In the genomic region with DNA sequence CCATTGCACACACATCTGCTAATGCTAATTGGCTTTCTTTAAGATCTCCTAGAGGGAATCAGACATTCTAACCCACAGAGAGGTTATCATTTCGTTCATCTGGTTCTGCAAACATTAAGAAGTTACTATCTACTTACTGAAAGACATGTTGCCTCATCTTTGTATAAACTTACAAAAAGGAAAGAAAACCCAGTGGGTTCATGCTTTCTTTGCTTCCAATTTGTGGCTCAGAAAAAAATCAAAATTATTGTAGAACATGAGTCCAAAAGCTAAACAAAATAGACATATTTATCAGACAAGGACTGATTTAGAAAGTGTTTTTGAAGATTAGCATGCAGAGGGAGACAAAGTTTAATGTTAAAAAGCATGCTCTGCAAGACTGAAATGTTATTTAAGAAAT, we compare ENCODE assay signal across 16 cellular contexts.
DNase-seq lines count a peak whose midpoint lies in the region; FAIRE-seq and TF ChIP-seq lines count a peak whose summit lies in the region.
"Had no signal": no experiment of that assay in that cellular context is flagged by ENCODE, and none has a peak within 500 bp of the region (broad histone marks: within the 10 kb centered on the region; RNA-seq: fewer than 3 reads in every experiment).

No MANE protein-coding gene starts in this region.

- no peak overlapping the region for H3K27ac ChIP-seq in OCI-LY3 (ENCODE audit: low read length)
- H3K27ac ChIP-seq: C4-2B had no signal

- H3K27ac Mint-ChIP-seq in mesothelial cell of epicardium, result peak overlapping the region; percentile 52
- H3K27ac Mint-ChIP-seq: CD4-positive, alpha-beta T cell had no signal

- H2AFZ ChIP-seq in OCI-LY3 (ENCODE audit: low read depth, low read length), result peak overlapping the region; percentile 74; the same call in 1 of the 2 replicates

- no peaks in the 10 kb centered on the region for H4K20me1 ChIP-seq in OCI-LY3 (ENCODE audit: insufficient read depth, low read length)

- peaks cover 24% of the 10 kb centered on the region for H3K4me1 ChIP-seq in OCI-LY3 (ENCODE audit: low read length)
- H3K4me1 ChIP-seq: HAP-1 had no signal

- H3K36me3 Mint-ChIP-seq in mesothelial cell of epicardium, result no peaks in the 10 kb centered on the region

- no peaks in the 10 kb centered on the region for H3K9me3 ChIP-seq in OCI-LY3 (ENCODE audit: insufficient read depth, low read length)
- H3K9me3 ChIP-seq: HAP-1 had no signal

- no peak overlapping the region for H3K4me3 Mint-ChIP-seq in mesothelial cell of epicardium
- H3K4me3 Mint-ChIP-seq: CD4-positive, alpha-beta T cell had no signal

- no peak overlapping the region for H3K4me2 ChIP-seq in OCI-LY3 (ENCODE audit: low read length)

- no peak for FAIRE-seq in frontal cortex (lab: Jason Lieb, UNC)
- FAIRE-seq: A204.1, H1 had no signal

- in situ Hi-C loops in GM13977 (cut with MboI; ENCODE audit: low pct_unique_long_range_greater_than_20kb, low sequenced_read_pairs, unreplicated experiment), result no loop called here

- H3K79me2 ChIP-seq in OCI-LY3 (ENCODE audit: low read length), result no peaks in the 10 kb centered on the region

- no peaks in the 10 kb centered on the region for H3K36me3 ChIP-seq in OCI-LY3 (replicated peaks; ENCODE audit: low read depth, low read length)
- H3K36me3 ChIP-seq: HAP-1 had no signal

- DNase-seq in SK-N-DZ (ENCODE audit: low spot score) (peak; percentile 14), mesothelial cell of epicardium (ENCODE audit: low spot score in 2 of 2, unreplicated experiment in 2 of 2) (no peak), GM13977 (ENCODE audit: low spot score) (no peak), SW 1271 (lab: John Stamatoyannopoulos, UW) (no peak), frontal cortex (ENCODE audit: low spot score in 2 of 2) (no peak)
- DNase-seq: ACHN; AML-193; CD4-positive, alpha-beta T cell; DMS153; DMS79; GF-D8 had no signal

- no peak overlapping the region for H3K9ac ChIP-seq in OCI-LY3 (ENCODE audit: low read length)

- no peaks in the 10 kb centered on the region for H3K9me3 Mint-ChIP-seq in mesothelial cell of epicardium
- H3K9me3 Mint-ChIP-seq: CD4-positive, alpha-beta T cell had no signal

- H3K4me3 ChIP-seq in OCI-LY3 (ENCODE audit: low read length), result no peak overlapping the region
- H3K4me3 ChIP-seq: HAP-1 had no signal

- no peaks in the 10 kb centered on the region for H3K27me3 ChIP-seq in OCI-LY3 (ENCODE audit: low read depth, low read length)

- peaks cover 30% of the 10 kb centered on the region for H3K4me1 Mint-ChIP-seq in mesothelial cell of epicardium

- TF ChIP-seq CTCF in OCI-LY3 (IDR thresholded peaks at IDR 0.05; ENCODE audit: low read depth, low read length) (no peak), mesothelial cell of epicardium (IDR thresholded peaks at IDR 0.05; ENCODE audit: unreplicated experiment) (no peak), GM13977 (IDR thresholded peaks at IDR 0.05; ENCODE audit: extremely low read depth, insufficient read depth, missing control alignments) (no peak)

- no peaks in the 10 kb centered on the region for H3K27me3 Mint-ChIP-seq in mesothelial cell of epicardium (ENCODE audit: low read depth)
- H3K27me3 Mint-ChIP-seq: CD4-positive, alpha-beta T cell had no signal
